ENCODE assay signal across 11 cellular contexts in genomic region chr17:72119280-72119962, GRCh38. TPM values are rescaled to one million over a fixed set of nuclear protein-coding genes. Genes with fewer than 3 reads are reported as not detected.
DNase-seq lines count a peak whose midpoint lies in the region; ATAC-seq, FAIRE-seq and TF ChIP-seq lines count a peak whose summit lies in the region.
"Had no signal": no experiment of that assay in that cellular context is flagged by ENCODE, and none has a peak within 500 bp of the region (broad histone marks: within the 10 kb centered on the region; RNA-seq: fewer than 3 reads in every experiment).

No MANE protein-coding gene starts in this region.

- H3K27ac Mint-ChIP-seq in Calu3 (ENCODE audit: unreplicated experiment): peak overlapping the region; percentile 97
- H3K27ac Mint-ChIP-seq in osteocyte (ENCODE audit: unreplicated experiment): no peak overlapping the region
- H3K27ac Mint-ChIP-seq: T-cell had no signal

- H3K36me3 Mint-ChIP-seq in Calu3 (ENCODE audit: insufficient read depth, unreplicated experiment): peaks cover 68% of the 10 kb centered on the region
- H3K36me3 Mint-ChIP-seq in osteocyte (ENCODE audit: unreplicated experiment): no peaks in the 10 kb centered on the region
- H3K36me3 Mint-ChIP-seq: T-cell had no signal

- CTCF ChIA-PET in Calu3 (lab: Charles Lee) (interaction anchor here (0.7 to 1.5 kb wide), 6 partner anchors 26 to 647 kb away, joined by 3 to 5 read pairs (median 4); no protein-coding TSS in a partner anchor), endothelial cell of umbilical vein (lab: Charles Lee) (interaction anchor here (0.6 to 0.7 kb wide), 2 partner anchors 10 to 546 kb away, joined by 4 read pairs; no protein-coding TSS in a partner anchor)

- TF ChIP-seq CTCF in Calu3 (IDR thresholded peaks at IDR 0.05; ENCODE audit: unreplicated experiment) (no peak), endothelial cell of umbilical vein (IDR thresholded peaks at IDR 0.05; ENCODE audit: extremely low read depth in 1 of 2, insufficient read depth in 1 of 2, low read depth in 1 of 2, low read length in 2 of 2) (no peak), osteocyte (IDR thresholded peaks at IDR 0.05) (no peak)

- H3K9ac ChIP-seq in endothelial cell of umbilical vein (replicated peaks; ENCODE audit: extremely low read depth, insufficient read depth, low read length): no peak overlapping the region

- H3K27me3 ChIP-seq in endothelial cell of umbilical vein (ENCODE audit: control insufficient read depth in 2 of 2, insufficient read depth in 2 of 2, low read length in 2 of 2): peaks cover 55 to 83% of the 10 kb centered on the region in 2 experiments

- no peak overlapping the region for H2AFZ ChIP-seq in endothelial cell of umbilical vein (ENCODE audit: low read depth, low read length)

- ATAC-seq in HG03280 (IDR thresholded peaks at IDR 0.05; ENCODE audit: unreplicated experiment) (no peak), HG02938 (IDR thresholded peaks at IDR 0.05; ENCODE audit: unreplicated experiment) (no peak)
- ATAC-seq: T-cell had no signal

- no peaks in the 10 kb centered on the region for H3K9me1 ChIP-seq in endothelial cell of umbilical vein (replicated peaks; ENCODE audit: control insufficient read depth, extremely low read depth, insufficient read depth, low read length)

- DNase-seq in Calu3 (no peak), NCI-H748 treated with DMSO at 0.1 percent for 48 hours (lab: John Stamatoyannopoulos, UW) (peak; percentile 51), endothelial cell of umbilical vein (ENCODE audit: low read depth, low spot score) (no peak), osteocyte (ENCODE audit: extremely low spot score, unreplicated experiment) (no peak), NCI-H226 (no peak)
- no peak for DNase-seq in activated T-cell treated with anti-CD3 and anti-CD28 coated beads, Interleukin-2, amount 50 U/mL, for 1 hour
- DNase-seq: activated effector memory CD4-positive, alpha-beta T cell treated with Interleukin-2 at 50 U/mL for 16 hours had no signal

- no peaks in the 10 kb centered on the region for H4K20me1 ChIP-seq in endothelial cell of umbilical vein (replicated peaks; ENCODE audit: control insufficient read depth, extremely low read depth, insufficient read depth, low read length)

- intact Hi-C loops in Calu3 (cut with micrococcal nuclease; ENCODE audit: unreplicated experiment): loop anchor here (2.0 to 10.0 kb wide), 8 partner anchors 145 to 1482 kb away; no protein-coding TSS in a partner anchor
- intact Hi-C loops in endothelial cell of umbilical vein (cut with micrococcal nuclease): no loop called here

- TF ChIP-seq POLR2A in endothelial cell of umbilical vein (IDR thresholded peaks at IDR 0.05; ENCODE audit: low read depth, low read length): no peak

- BruUV-seq in Calu3 (replicated peaks; lab: Mats Ljungman, UMichigan): no TSS peak
- no TSS peak for BruUV-seq in endothelial cell of umbilical vein (replicated peaks; lab: Mats Ljungman, UMichigan)

- H3K4me1 ChIP-seq in endothelial cell of umbilical vein (ENCODE audit: control insufficient read depth, extremely low read depth, insufficient read depth, low read length): no peaks in the 10 kb centered on the region

- no peak overlapping the region for H3K4me2 ChIP-seq in endothelial cell of umbilical vein (ENCODE audit: insufficient read depth, low read length)

- dilution Hi-C loops in endothelial cell of umbilical vein (cut with MboI; ENCODE audit: extremely low pct_ligation_motif_present, low sequenced_read_pairs): no loop called here

- H3K27ac ChIP-seq in endothelial cell of umbilical vein (ENCODE audit: insufficient read depth, low read depth, low read length): no peak overlapping the region

- H3K9me3 Mint-ChIP-seq in Calu3 (ENCODE audit: low read depth, unreplicated experiment) (no peaks in the 10 kb centered on the region), osteocyte (ENCODE audit: unreplicated experiment) (no peaks in the 10 kb centered on the region)
- H3K9me3 Mint-ChIP-seq: stimulated activated naive CD8-positive, alpha-beta T cell treated with anti-CD3 and anti-CD28 coated beads, Interleukin-15, Interleukin-2, amounts not matched to agents 100 ng/mL and 50 ng/mL, for 24 hours had no signal

- no peaks in the 10 kb centered on the region for H3K36me3 ChIP-seq in endothelial cell of umbilical vein (ENCODE audit: control insufficient read depth in 2 of 2, extremely low read depth in 1 of 2, insufficient read depth in 2 of 2, low read length in 2 of 2)

- H3K27me3 Mint-ChIP-seq in Calu3 (ENCODE audit: unreplicated experiment) (peaks cover 55% of the 10 kb centered on the region), osteocyte (ENCODE audit: unreplicated experiment) (peaks cover 45% of the 10 kb centered on the region)

- no peaks in the 10 kb centered on the region for H3K79me2 ChIP-seq in endothelial cell of umbilical vein (ENCODE audit: control insufficient read depth, insufficient read depth, low read length)

- H3K4me1 Mint-ChIP-seq in Calu3 (ENCODE audit: low read depth, unreplicated experiment) (peaks cover 22% of the 10 kb centered on the region), osteocyte (ENCODE audit: unreplicated experiment) (peaks cover 38% of the 10 kb centered on the region)

- POLR2A ChIA-PET in endothelial cell of umbilical vein (lab: Charles Lee): interaction anchor here (0.6 kb wide), 1 partner anchor 325 kb away, joined by 5 read pairs; no protein-coding TSS in a partner anchor

- H3K9me3 ChIP-seq in endothelial cell of umbilical vein (replicated peaks; ENCODE audit: control insufficient read depth, insufficient read depth, low read length): no peaks in the 10 kb centered on the region

- H3K4me3 Mint-ChIP-seq in Calu3 (ENCODE audit: low read depth, unreplicated experiment): peak overlapping the region; percentile 90
- H3K4me3 Mint-ChIP-seq in osteocyte (ENCODE audit: unreplicated experiment): peak overlapping the region; percentile 94
- H3K4me3 Mint-ChIP-seq: stimulated activated naive CD8-positive, alpha-beta T cell treated with anti-CD3 and anti-CD28 coated beads, Interleukin-15, Interleukin-2, amounts not matched to agents 100 ng/mL and 50 ng/mL, for 24 hours had no signal

- H3K4me3 ChIP-seq in endothelial cell of umbilical vein (replicated peaks in 1 of 3; ENCODE audit: insufficient read depth in 1 of 3, low read depth in 1 of 3, low read length in 3 of 3): no peak overlapping the region

- no peak for FAIRE-seq in endothelial cell of umbilical vein (lab: Jason Lieb, UNC)

TF ChIP-seq in endothelial cell of umbilical vein, 7 proteins besides CTCF, POLR2A, EP300 and RAD21:
- TF ChIP-seq POLR2AphosphoS5 (IDR thresholded peaks at IDR 0.05; ENCODE audit: insufficient read depth, low read depth, low read length) (no peak), EZH2 (IDR thresholded peaks at IDR 0.05; ENCODE audit: borderline replicate concordance, low read depth, low read length, severe bottlenecking) (peak; percentile 67), MAX (IDR thresholded peaks at IDR 0.05; ENCODE audit: insufficient read depth, insufficient read length) (no peak), GATA2 (IDR thresholded peaks at IDR 0.05; ENCODE audit: insufficient read depth, insufficient read length, low read depth, low read length) (no peak), MYC (IDR thresholded peaks at IDR 0.05; ENCODE audit: low read depth, low read length) (no peak)

RNA-seq across cellular contexts. Expression of gene SOX9, which starts 1.4 kb away (rescaled TPM):
- total RNA-seq in Calu3 (2022) (173 and 210 TPM in 2 replicates), endothelial cell of umbilical vein (not detected in 2 replicates), osteocyte (1.8 and 1.9 TPM in 2 replicates)
- polyA plus RNA-seq in endothelial cell of umbilical vein: not detected in 2 replicates
- not detected in 2 replicates for polyA plus RNA-seq in endothelial cell of umbilical vein (2011; cell fraction: cytosol; rRNA removed)
- polyA plus RNA-seq in endothelial cell of umbilical vein (2011; cell fraction: nucleus; rRNA removed): not detected in 2 replicates
- not detected in 2 replicates for polyA plus RNA-seq in endothelial cell of umbilical vein (2012)
- not detected in 2 replicates for polyA minus RNA-seq in endothelial cell of umbilical vein
- not detected for polyA minus RNA-seq in endothelial cell of umbilical vein (2011; cell fraction: cytosol; rRNA and poly(A)+ RNA removed)
- not detected in 2 replicates for polyA minus RNA-seq in endothelial cell of umbilical vein (2011; cell fraction: nucleus; rRNA and poly(A)+ RNA removed)

Comparison
In these comparisons a context has a peak if more than half of its experiments do, and no peak if none do; other contexts are left out.
1. RNA of gene SOX9, which starts 1.4 kb away (total RNA-seq): 173 to 210 TPM in Calu3; 1.8 to 1.9 TPM in osteocyte and not detected in endothelial cell of umbilical vein; every median in the first group is over 10 times any median in the second.